ENCODE assay signal across 19 cellular contexts in genomic region chr2:68134554-68134953, GRCh38. TPM values are rescaled to one million over a fixed set of nuclear protein-coding genes. Genes with fewer than 3 reads are reported as not detected.
DNase-seq lines count a peak whose midpoint lies in the region; ATAC-seq and TF ChIP-seq lines count a peak whose summit lies in the region.
"Had no signal": no experiment of that assay in that cellular context is flagged by ENCODE, and none has a peak within 500 bp of the region (broad histone marks: within the 10 kb centered on the region; RNA-seq: fewer than 3 reads in every experiment).

No MANE protein-coding gene starts in this region.

- H3K9ac ChIP-seq in Loucy (ENCODE audit: low read depth, low read length, poor library complexity, severe bottlenecking) = no peak overlapping the region
- H3K9ac ChIP-seq in colonic mucosa (ENCODE audit: low read depth in 2 of 2, low read length in 2 of 2) = no peak overlapping the region

- ATAC-seq in HG03442 (IDR thresholded peaks at IDR 0.05; ENCODE audit: unreplicated experiment) = no peak

- no peaks in the 10 kb centered on the region for H3K9me3 Mint-ChIP-seq in HFFc6
- H3K9me3 Mint-ChIP-seq: CD4-positive, CD25-positive, alpha-beta regulatory T cell had no signal

- H3K4me3 Mint-ChIP-seq in HFFc6 = no peak overlapping the region
- H3K4me3 Mint-ChIP-seq: B cell; CD4-positive, CD25-positive, alpha-beta regulatory T cell had no signal

- DNase-seq in NCI-H2081 (lab: John Stamatoyannopoulos, UW) = peak; percentile 3 to 56
- DNase-seq in NCI-H2081 treated with DMSO at 0.1 percent for 48 hours (lab: John Stamatoyannopoulos, UW) = no peak
- DNase-seq in colonic mucosa = peak; percentile 36
- DNase-seq in HFFc6 = no peak
- no peak for DNase-seq in COR-L47 (lab: John Stamatoyannopoulos, UW)
- DNase-seq: 8988T; CD4-positive, CD25-positive, alpha-beta regulatory T cell; GDM1; H7; NCI-H1436 treated with DMSO at 0.1 percent for 48 hours; NCI-H2029; NCI-H524; OCI-M1; Right ventricle myocardium superior had no signal

- no peak overlapping the region for H3K27ac Mint-ChIP-seq in HFFc6
- H3K27ac Mint-ChIP-seq: B cell had no signal

- peaks cover 8% of the 10 kb centered on the region; the same call in 1 of the 2 replicates for H3F3A ChIP-seq in Loucy (ENCODE audit: low read depth)

- H3K27ac ChIP-seq in colonic mucosa = no peak overlapping the region
- peak overlapping the region; percentile 80 for H3K27ac ChIP-seq in neutrophil

- H3K4me1 Mint-ChIP-seq in HFFc6 (ENCODE audit: low read depth) = no peaks in the 10 kb centered on the region
- H3K4me1 Mint-ChIP-seq: B cell; CD4-positive, CD25-positive, alpha-beta regulatory T cell had no signal

- no peak overlapping the region for H2AFZ ChIP-seq in Loucy (ENCODE audit: low read length)

- peaks cover 4% of the 10 kb centered on the region; the same call in 1 of the 2 replicates for H3K36me3 Mint-ChIP-seq in HFFc6 (ENCODE audit: low read depth)

- H3K27me3 ChIP-seq in Loucy (ENCODE audit: insufficient read depth, low read length, poor library complexity, severe bottlenecking) (no peaks in the 10 kb centered on the region), colonic mucosa (no peaks in the 10 kb centered on the region), neutrophil (no peaks in the 10 kb centered on the region)

- H3K4me1 ChIP-seq in Loucy (ENCODE audit: insufficient read depth, low read length, poor library complexity, severe bottlenecking) (peaks cover 8% of the 10 kb centered on the region), colonic mucosa (no peaks in the 10 kb centered on the region), neutrophil (ENCODE audit: control insufficient read depth in 1 of 2, insufficient read depth in 1 of 2, low read depth in 1 of 2, low read length in 1 of 2) (peaks cover 25 to 32% of the 10 kb centered on the region in 2 experiments)
- H3K4me1 ChIP-seq: Caco-2 had no signal

- no peaks in the 10 kb centered on the region for H3K36me3 ChIP-seq in Loucy (ENCODE audit: insufficient read depth, low read length)
- H3K36me3 ChIP-seq in colonic mucosa = no peaks in the 10 kb centered on the region
- H3K36me3 ChIP-seq in neutrophil = no peaks in the 10 kb centered on the region

- TF ChIP-seq CTCF in Loucy (conservative IDR thresholded peaks at IDR 0.05; ENCODE audit: low read length) (peak; percentile 23; the same call in 1 of the 2 replicates), colonic mucosa (IDR thresholded peaks at IDR 0.05) (no peak), neutrophil (IDR thresholded peaks at IDR 0.05) (no peak), HFFc6 (IDR thresholded peaks at IDR 0.05) (no peak)

- no peak overlapping the region for H3K4me2 ChIP-seq in Loucy (ENCODE audit: low read depth, low read length, poor library complexity, severe bottlenecking)

- H3K9me3 ChIP-seq in Loucy (ENCODE audit: insufficient read depth, low read depth, low read length) (no peaks in the 10 kb centered on the region), colonic mucosa (no peaks in the 10 kb centered on the region), neutrophil (no peaks in the 10 kb centered on the region)
- H3K9me3 ChIP-seq: Caco-2 had no signal

- intact Hi-C loops in colonic mucosa (cut with DNase I) = no loop called here

- H3K9me2 ChIP-seq in Loucy (replicated peaks; ENCODE audit: low read depth, low read length) = no peaks in the 10 kb centered on the region

- H3K27me3 Mint-ChIP-seq in HFFc6 (ENCODE audit: insufficient read depth) = no peaks in the 10 kb centered on the region; the same call in 1 of the 2 replicates
- H3K27me3 Mint-ChIP-seq: B cell; CD4-positive, CD25-positive, alpha-beta regulatory T cell had no signal

- no peak overlapping the region for H3K4me3 ChIP-seq in Loucy (ENCODE audit: low read length, poor library complexity, severe bottlenecking)
- H3K4me3 ChIP-seq in colonic mucosa = no peak overlapping the region
- H3K4me3 ChIP-seq in neutrophil (ENCODE audit: low read depth in 1 of 2, low read length in 1 of 2) = no peak overlapping the region

- H4K20me1 ChIP-seq in Loucy (ENCODE audit: insufficient read depth, low read length, poor library complexity, severe bottlenecking) = no peaks in the 10 kb centered on the region

- no peaks in the 10 kb centered on the region for H3K79me2 ChIP-seq in Loucy (ENCODE audit: insufficient read depth, low read length)

RNA-seq across cellular contexts. Expression of gene PNO1, which starts 23.1 kb away (rescaled TPM):
- 1 to 10 TPM; 6.0 to 9.9 TPM for total RNA-seq in colonic mucosa
- 10 to 100 TPM; 18.3 to 26.0 (median 20.4) TPM for total RNA-seq in HFFc6 (2021; fragmentation: NEBNext Ultra II Directional; extraction: Animal tissue kit (Norgen Biotek cat#: 25700))

Comparison
In these comparisons a context has a peak if more than half of its experiments do, and no peak if none do; other contexts are left out.
1. DNase-seq: peak in NCI-H2081 (2 of 2) and colonic mucosa (single experiment); none in NCI-H2081 treated with DMSO at 0.1 percent for 48 hours (single experiment), HFFc6 (single experiment) and COR-L47 (single experiment).